ENCODE assay signal across 12 cellular contexts in the genomic region with DNA sequence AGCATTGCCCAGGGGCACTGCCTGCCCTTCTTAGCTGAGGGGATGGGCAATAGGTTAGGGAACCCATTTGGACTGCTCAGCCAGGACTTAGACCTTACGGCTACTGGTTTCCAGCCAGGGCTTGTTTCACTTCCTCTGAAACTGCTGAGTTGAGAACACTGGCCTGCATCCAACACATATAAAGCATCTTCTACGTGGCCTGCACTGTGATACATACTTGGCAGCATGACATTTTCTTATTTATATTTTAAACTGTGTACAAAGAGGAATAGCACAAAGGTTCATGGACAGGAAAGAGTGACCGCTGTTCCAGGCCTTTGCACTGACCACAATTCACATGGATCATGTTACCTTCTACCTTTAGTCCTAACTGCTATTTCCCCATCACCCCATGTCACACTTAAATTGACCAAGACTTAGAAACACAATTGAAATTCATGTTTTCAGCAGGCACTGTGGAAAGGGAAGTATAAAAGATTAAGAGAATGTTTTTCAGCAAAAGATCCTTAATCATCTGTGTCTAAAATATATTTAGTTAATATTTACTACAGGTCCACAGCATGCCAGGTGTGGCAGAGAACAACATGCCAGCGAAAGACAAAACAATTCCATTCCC. TPM values are rescaled to one million over a fixed set of nuclear protein-coding genes. Genes with fewer than 3 reads are reported as not detected.
DNase-seq lines count a peak whose midpoint lies in the region; ATAC-seq and TF ChIP-seq lines count a peak whose summit lies in the region.
"Had no signal": no experiment of that assay in that cellular context is flagged by ENCODE, and none has a peak within 500 bp of the region (broad histone marks: within the 10 kb centered on the region; RNA-seq: fewer than 3 reads in every experiment).

No MANE protein-coding gene starts in this region.

- no peaks in the 10 kb centered on the region for H3K4me1 ChIP-seq in right lobe of liver

- intact Hi-C loops in right lobe of liver (cut with DNase I), result no loop called here

- H3K36me3 ChIP-seq in right lobe of liver, result no peaks in the 10 kb centered on the region

- TF ChIP-seq CTCF in right lobe of liver (IDR thresholded peaks at IDR 0.05), result no peak

- H3K27me3 ChIP-seq in right lobe of liver, result no peaks in the 10 kb centered on the region

- H3K4me3 ChIP-seq in right lobe of liver, result no peak overlapping the region

- H3K9me3 ChIP-seq in right lobe of liver, result no peaks in the 10 kb centered on the region

- ATAC-seq in GM18909 (IDR thresholded peaks at IDR 0.05; ENCODE audit: poor library complexity, unreplicated experiment) (peak; percentile 100), HG02571 (IDR thresholded peaks at IDR 0.05; ENCODE audit: unreplicated experiment) (peak; percentile 87), HG03575 (IDR thresholded peaks at IDR 0.05; ENCODE audit: extremely low read depth, insufficient number of reproducible peaks, low FRiP score, unreplicated experiment) (peak; percentile 79), right lobe of liver (peak; percentile 72 to 98 (median 90)), GM19455 (IDR thresholded peaks at IDR 0.05; ENCODE audit: unreplicated experiment) (no peak)
- ATAC-seq: left ventricle myocardium superior had no signal

- TF ChIP-seq POLR2A in right lobe of liver (IDR thresholded peaks at IDR 0.05), result no peak

- peak in 1 of 3 donors; percentile 61 for DNase-seq in right lobe of liver
- DNase-seq in activated CD8-positive, alpha-beta memory T cell treated with anti-CD3 and anti-CD28 coated beads, Interleukin-2, amount 50 U/mL, for 4 hours, result no peak
- DNase-seq in COLO829 (ENCODE audit: low spot score), result no peak
- DNase-seq in NCI-H1694 (lab: John Stamatoyannopoulos, UW), result no peak
- DNase-seq: GF-D8, IMR-90, left ventricle myocardium superior, trophoblast cell had no signal

- WGBS in right lobe of liver (ENCODE audit: insufficient coverage, low coverage, low lambda C conversion rate, missing lambda C conversion rate), result 24% methylated on average over 4 of the region's 4 CpGs

- no peak overlapping the region for H3K27ac ChIP-seq in right lobe of liver

RNA-seq across cellular contexts. Expression of a gene that starts 43.7 kb away (rescaled TPM):
- 1 to 10 TPM in 4 of 6 experiments, under 1 TPM in 2; 0.51 to 1.5 (median 1.1) TPM for total RNA-seq in right lobe of liver
- total RNA-seq: IMR-90 had no signal
